Comparison of ENCODE assay signal across 8 cellular contexts in the genomic region with DNA sequence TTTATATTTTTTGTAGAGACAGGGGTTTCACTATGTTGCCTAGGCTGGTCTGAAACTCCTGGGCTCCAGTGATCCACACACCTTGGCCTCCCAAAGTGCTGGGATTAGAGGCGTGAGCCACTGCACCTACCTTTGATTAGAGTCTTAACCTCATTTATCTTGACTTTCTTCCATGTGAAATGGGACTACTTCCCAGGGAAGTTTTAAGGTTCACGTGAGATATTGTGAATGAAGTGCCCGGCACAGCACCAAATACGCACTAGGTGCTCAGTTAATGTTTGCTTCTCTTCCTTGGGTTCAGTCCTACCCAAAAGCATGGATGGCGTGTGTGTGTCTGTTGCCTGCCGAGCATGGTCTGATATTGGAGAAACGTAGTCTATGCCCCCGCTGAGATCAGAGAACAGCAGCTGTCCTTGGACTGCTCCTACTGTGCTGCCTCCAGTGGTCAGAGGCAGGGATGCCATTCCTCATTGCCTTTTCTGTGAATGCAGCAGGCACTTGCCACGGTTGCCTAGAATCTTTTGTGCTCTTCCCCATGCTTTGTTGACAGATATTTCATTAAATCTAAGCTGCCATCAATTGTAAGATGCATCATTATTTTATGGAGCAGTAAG. TPM values are rescaled to one million over a fixed set of nuclear protein-coding genes. Genes with fewer than 3 reads are reported as not detected.
A peak's percentile ranks its signal among the peaks of the same experiment; 100 is the strongest.
DNase-seq lines count a peak whose midpoint lies in the region; ATAC-seq and TF ChIP-seq lines count a peak whose summit lies in the region.

No MANE protein-coding gene starts in this region.

- peak; percentile 88 for TF ChIP-seq CTCF in choroid plexus epithelial cell (conservative IDR thresholded peaks at IDR 0.05; ENCODE audit: low read depth, low read length)

- H3K4me3 ChIP-seq in choroid plexus epithelial cell (ENCODE audit: low read depth, low read length) = no peak overlapping the region

- ATAC-seq in HG03469 (IDR thresholded peaks at IDR 0.05; ENCODE audit: unreplicated experiment) (no peak), HG03571 (IDR thresholded peaks at IDR 0.05; ENCODE audit: unreplicated experiment) (no peak)

- peak; percentile 90 for DNase-seq in DMS 273 (lab: John Stamatoyannopoulos, UW; ENCODE audit: unreplicated experiment)
- DNase-seq in HCEC 1CT = peak; percentile 22
- peak; percentile 22 to 67 for DNase-seq in NCI-H526 (lab: John Stamatoyannopoulos, UW)
- DNase-seq in choroid plexus epithelial cell (ENCODE audit: low read depth) = peak; percentile 69
- peak; percentile 24 for DNase-seq in mesenteric fat pad (ENCODE audit: low spot score)
- no peak for DNase-seq in effector CD4-positive, alpha-beta T cell

RNA-seq across cellular contexts. Expression of gene TFCP2L1, which starts 12.3 kb away (rescaled TPM):
- total RNA-seq in mesenteric fat pad = 3.1 TPM
